ENCODE assay signal across 9 cellular contexts in the genomic region with DNA sequence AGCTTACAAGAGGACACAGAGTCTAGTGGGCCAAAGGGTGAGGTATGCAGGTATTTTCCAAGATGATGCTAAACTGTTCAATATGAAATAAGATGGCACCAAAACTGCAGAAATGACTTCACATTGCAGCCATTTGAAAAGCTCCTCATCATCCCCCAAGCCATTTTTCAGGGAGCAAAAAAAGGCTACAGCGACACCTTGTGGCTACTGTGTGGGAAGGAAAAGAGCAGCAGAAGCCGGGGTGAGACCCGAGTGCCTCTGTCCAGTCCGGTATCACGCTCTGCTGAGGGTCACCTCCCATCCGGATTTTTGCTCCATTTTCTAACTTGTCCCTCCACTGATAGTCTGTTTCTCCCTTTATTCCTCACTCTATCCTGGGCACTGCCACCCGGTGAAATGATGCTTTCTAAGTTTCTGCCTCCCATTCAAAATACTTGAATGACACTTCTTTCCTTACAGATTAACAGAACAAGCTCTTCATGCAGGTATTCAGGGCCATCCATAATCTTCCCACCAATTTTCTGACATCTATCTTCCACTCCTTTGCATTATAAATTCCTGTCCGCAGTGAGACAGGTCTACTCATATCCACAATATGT.
DNase-seq lines count a peak whose midpoint lies in the region; TF ChIP-seq lines count a peak whose summit lies in the region.
"Had no signal": no experiment of that assay in that cellular context is flagged by ENCODE, and none has a peak within 500 bp of the region (broad histone marks: within the 10 kb centered on the region; RNA-seq: fewer than 3 reads in every experiment).

No MANE protein-coding gene starts in this region.

- peak; percentile 67 for TF ChIP-seq RAD21 in SK-N-SH (IDR thresholded peaks at IDR 0.05; ENCODE audit: low read length)

- H3K36me3 Mint-ChIP-seq in endodermal cell (ENCODE audit: low read depth) = no peaks in the 10 kb centered on the region

- no peaks in the 10 kb centered on the region for H3K79me2 ChIP-seq in SK-N-SH (ENCODE audit: insufficient read depth)

- H3K4me1 ChIP-seq in SK-N-SH (ENCODE audit: control insufficient read depth in 1 of 2, insufficient read depth in 2 of 2, low read depth in 1 of 2, low read length in 1 of 2) = peaks cover 0 to 24% of the 10 kb centered on the region in 2 experiments; a peak in 2 of 4 replicates
- H3K4me1 ChIP-seq in endodermal cell (ENCODE audit: control insufficient read depth, insufficient read depth, low read length) = no peaks in the 10 kb centered on the region

- H3K9me3 ChIP-seq in SK-N-SH (no peaks in the 10 kb centered on the region), endodermal cell (ENCODE audit: control insufficient read depth, low read length) (no peaks in the 10 kb centered on the region)

- H3K4me1 Mint-ChIP-seq in endodermal cell = no peaks in the 10 kb centered on the region

- H4K20me1 ChIP-seq in SK-N-SH (ENCODE audit: insufficient read depth) = no peaks in the 10 kb centered on the region

- H3K27me3 Mint-ChIP-seq in endodermal cell (ENCODE audit: insufficient read depth) = peaks cover 1% of the 10 kb centered on the region

- H3K36me3 ChIP-seq in SK-N-SH (replicated peaks in 1 of 2; ENCODE audit: control insufficient read depth in 1 of 2, insufficient read depth in 2 of 2, low read length in 1 of 2) (no peaks in the 10 kb centered on the region), endodermal cell (ENCODE audit: control insufficient read depth, insufficient read depth, low read length) (no peaks in the 10 kb centered on the region)

- H3F3A ChIP-seq in SK-N-SH (replicated peaks; ENCODE audit: insufficient read depth) = no peaks in the 10 kb centered on the region

- H3K4me3 ChIP-seq in SK-N-SH (ENCODE audit: low read depth in 2 of 2, low read length in 1 of 2) (no peak overlapping the region; a peak in 1 of 4 replicates), endodermal cell (ENCODE audit: low read length) (no peak overlapping the region)

- no peak overlapping the region for H3K27ac Mint-ChIP-seq in endodermal cell
- H3K27ac Mint-ChIP-seq: dendritic cell treated with granulocyte-macrophage colony-stimulating factor and Interleukin-4, amounts not matched to agents 40 ng/mL and 50 ng/mL, for 4 days had no signal

- TF ChIP-seq EP300 in SK-N-SH (IDR thresholded peaks at IDR 0.05; ENCODE audit: borderline replicate concordance in 1 of 2, low read depth in 1 of 2, low read length in 1 of 2) = no peak

- no peak overlapping the region for H2AFZ ChIP-seq in SK-N-SH (ENCODE audit: low read depth)

- TF ChIP-seq CTCF in GM20000 (IDR thresholded peaks at IDR 0.05; ENCODE audit: extremely low read depth, missing control alignments) = peak; percentile 64
- TF ChIP-seq CTCF in SK-N-SH (IDR thresholded peaks at IDR 0.05) = peak; percentile 77
- peak; percentile 92 for TF ChIP-seq CTCF in endodermal cell (conservative IDR thresholded peaks at IDR 0.05)

- H3K9me2 ChIP-seq in SK-N-SH = no peaks in the 10 kb centered on the region

- H3K9me3 Mint-ChIP-seq in endodermal cell = no peaks in the 10 kb centered on the region
- H3K9me3 Mint-ChIP-seq: dendritic cell treated with granulocyte-macrophage colony-stimulating factor and Interleukin-4, amounts not matched to agents 40 ng/mL and 50 ng/mL, for 4 days had no signal

- no peaks in the 10 kb centered on the region for H3K27me3 ChIP-seq in SK-N-SH (ENCODE audit: insufficient read depth)
- no peaks in the 10 kb centered on the region for H3K27me3 ChIP-seq in endodermal cell (ENCODE audit: control insufficient read depth, insufficient read depth, low read length, poor library complexity, severe bottlenecking)

- H3K27ac ChIP-seq in SK-N-SH (ENCODE audit: low read depth in 2 of 2, low read length in 1 of 2) = peak overlapping the region in 1 of 2 experiments; percentile 96; a peak in 2 of 4 replicates
- H3K27ac ChIP-seq in endodermal cell (ENCODE audit: low read depth, low read length) = no peak overlapping the region

- peak; percentile 78 for DNase-seq in NCI-H82 (lab: John Stamatoyannopoulos, UW)
- no peak for DNase-seq in NCI-H82 treated with DMSO at 0.1 percent for 48 hours (lab: John Stamatoyannopoulos, UW; ENCODE audit: unreplicated experiment)
- DNase-seq in GM20000 (ENCODE audit: low spot score) = peak; percentile 60
- peak; percentile 74 for DNase-seq in HT-29 (ENCODE audit: low spot score)
- peak; percentile 41 for DNase-seq in SK-N-SH
- peak; percentile 92 for DNase-seq in endodermal cell
- peak; percentile 76 for DNase-seq in myocyte (ENCODE audit: low read depth)
- no peak for DNase-seq in effector CD8-positive, alpha-beta T cell (lab: John Stamatoyannopoulos, UW)

- no peak overlapping the region for H3K9ac ChIP-seq in SK-N-SH
- H3K9ac ChIP-seq in endodermal cell (ENCODE audit: extremely low read depth, low read length, poor library complexity, severe bottlenecking) = no peak overlapping the region

- CTCF ChIA-PET in SK-N-SH (lab: Yijun Ruan, JAX) = interaction anchor here (0.6 to 6.7 kb wide), 23 partner anchors 9 to 1961 kb away, joined by 3 to 55 read pairs (median 4); partner anchors contain the start of gene DGKI

- POLR2A ChIA-PET in SK-N-SH (lab: Yijun Ruan, JAX) = no interaction called here

- H3K4me2 ChIP-seq in SK-N-SH = no peak overlapping the region

- WGBS in SK-N-SH (ENCODE audit: low lambda C conversion rate) = 74% methylated on average over 8 of the region's 8 CpGs
- whole genome bisulfite sequencing in endodermal cell (ENCODE audit: insufficient coverage in 1 of 2, insufficient read length in 1 of 2), 2 experiments = 22 to 34% methylated on average over 4 to 8 of the region's 8 CpGs

- H3K4me3 Mint-ChIP-seq in endodermal cell = no peak overlapping the region
- H3K4me3 Mint-ChIP-seq: dendritic cell treated with granulocyte-macrophage colony-stimulating factor and Interleukin-4, amounts not matched to agents 40 ng/mL and 50 ng/mL, for 4 days had no signal

TF ChIP-seq in SK-N-SH, 30 proteins besides CTCF, POLR2A, EP300 and RAD21:
- TF ChIP-seq MAX (IDR thresholded peaks at IDR 0.05; ENCODE audit: low read depth) = no peak
- peak; percentile 69 for TF ChIP-seq SMC3 (IDR thresholded peaks at IDR 0.05; ENCODE audit: low read depth, low read length)
- TF ChIP-seq REST (IDR thresholded peaks at IDR 0.05; ENCODE audit: low read depth, low read length) = 0 out of 2 replicates have a peak, but pooled peaks have one; percentile 32

Comparison
In these comparisons a context has a peak if more than half of its experiments do, and no peak if none do; other contexts are left out.
1. DNase-seq: peak in NCI-H82 (single experiment), GM20000 (single experiment), HT-29 (single experiment), SK-N-SH (single experiment), endodermal cell (single experiment) and myocyte (single experiment); none in NCI-H82 treated with DMSO at 0.1 percent for 48 hours (single experiment) and effector CD8-positive, alpha-beta T cell (single experiment).
2. Peak in every context shown above with its lines, with median percentiles within 50 percentile points of each other: CTCF ChIP-seq.